Comparison of ENCODE assay signal across 1 cellular context in the genomic region with DNA sequence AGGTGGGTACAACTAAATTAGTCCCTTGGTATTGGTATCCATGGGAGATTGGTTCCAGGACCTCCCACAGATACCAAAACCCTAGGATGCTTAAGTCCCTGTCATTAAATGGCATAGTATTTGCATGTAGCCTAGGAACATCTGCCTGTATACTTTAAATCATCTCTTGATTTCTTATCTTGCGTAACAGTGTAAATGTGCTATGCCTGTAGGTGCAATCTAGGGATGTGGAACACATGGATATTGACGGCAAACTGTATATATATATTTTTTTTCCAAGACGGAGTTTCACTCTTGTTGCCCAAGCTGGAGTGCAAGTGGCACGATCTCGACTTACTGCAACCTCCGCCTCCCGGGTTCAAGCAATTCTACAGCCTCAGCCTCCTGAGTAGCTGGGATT.
TF ChIP-seq lines count a peak whose summit lies in the region.

No MANE protein-coding gene starts in this region.

TF ChIP-seq in endothelial cell of umbilical vein, 7 proteins besides CTCF, POLR2A, EP300 and RAD21:
- no peak for TF ChIP-seq FOS (IDR thresholded peaks at IDR 0.05; ENCODE audit: borderline replicate concordance, insufficient read depth, low read length)
- TF ChIP-seq EZH2 (IDR thresholded peaks at IDR 0.05; ENCODE audit: borderline replicate concordance, low read depth, low read length, severe bottlenecking): no peak
- no peak for TF ChIP-seq JUN (IDR thresholded peaks at IDR 0.05; ENCODE audit: borderline replicate concordance, insufficient read depth, insufficient read length, low read depth)
- no peak for TF ChIP-seq POLR2AphosphoS5 (IDR thresholded peaks at IDR 0.05; ENCODE audit: insufficient read depth, low read depth, low read length)
- TF ChIP-seq, protein P1, sequence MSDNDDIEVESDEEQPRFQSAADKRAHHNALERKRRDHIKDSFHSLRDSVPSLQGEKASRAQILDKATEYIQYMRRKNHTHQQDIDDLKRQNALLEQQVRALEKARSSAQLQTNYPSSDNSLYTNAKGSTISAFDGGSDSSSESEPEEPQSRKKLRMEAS (IDR thresholded peaks at IDR 0.05; ENCODE audit: insufficient read depth, insufficient read length): no peak
- TF ChIP-seq MYC (IDR thresholded peaks at IDR 0.05; ENCODE audit: low read depth, low read length): no peak
- no peak for TF ChIP-seq GATA2 (IDR thresholded peaks at IDR 0.05; ENCODE audit: insufficient read depth, insufficient read length, low read depth, low read length)
